26 cellular contexts compared by ENCODE assay signal in the genomic region with DNA sequence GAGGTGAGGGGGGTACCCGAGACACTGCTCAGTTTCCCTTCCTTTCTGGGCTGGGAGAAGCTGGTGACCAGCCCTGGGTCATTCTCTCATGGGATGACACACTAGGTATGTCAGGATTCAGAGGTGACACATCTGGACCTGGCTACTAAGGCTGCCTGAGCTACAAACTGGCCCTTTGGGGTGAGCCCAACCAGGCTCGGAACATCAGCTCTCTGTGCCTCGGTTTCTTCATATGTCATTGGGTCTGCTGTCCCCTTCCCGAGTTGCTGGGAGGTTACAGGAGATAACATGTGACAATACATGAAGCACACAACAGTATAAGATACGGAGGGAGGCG. TPM values are rescaled to one million over a fixed set of nuclear protein-coding genes. Genes with fewer than 3 reads are reported as not detected.
A peak's percentile ranks its signal among the peaks of the same experiment; 100 is the strongest.
DNase-seq lines count a peak whose midpoint lies in the region; ATAC-seq lines count a peak whose summit lies in the region.
"Had no signal": no experiment of that assay in that cellular context is flagged by ENCODE, and none has a peak within 500 bp of the region (broad histone marks: within the 10 kb centered on the region; RNA-seq: fewer than 3 reads in every experiment).

No MANE protein-coding gene starts in this region.

- no CpG with 5 or more reads among the region's 6 CpGs for WGBS in neuronal stem cell (ENCODE audit: extremely low coverage in 2 of 2, insufficient read length in 2 of 2, insufficient replicate concordance in 1 of 2), 2 donors

- peaks cover 35% of the 10 kb centered on the region for H3K36me3 Mint-ChIP-seq in CD4-positive, CD25-positive, alpha-beta regulatory T cell
- peaks cover 67% of the 10 kb centered on the region for H3K36me3 Mint-ChIP-seq in activated CD4-positive, alpha-beta memory T cell treated with anti-CD3 and anti-CD28 coated beads, Interleukin-2, amount 10 ng/mL, durations not matched to agents 7 days and 5 days (ENCODE audit: low read depth)

- H4K91ac ChIP-seq in neuronal stem cell (ENCODE audit: low read depth, low read length, poor library complexity) = no peak overlapping the region

- no peaks in the 10 kb centered on the region for H3K27me3 Mint-ChIP-seq in CD4-positive, CD25-positive, alpha-beta regulatory T cell
- H3K27me3 Mint-ChIP-seq in activated CD4-positive, alpha-beta memory T cell treated with anti-CD3 and anti-CD28 coated beads, Interleukin-2, amount 10 ng/mL, durations not matched to agents 7 days and 5 days = no peaks in the 10 kb centered on the region
- H3K27me3 Mint-ChIP-seq: stimulated activated naive CD8-positive, alpha-beta T cell treated with anti-CD3 and anti-CD28 coated beads, Interleukin-15, amount 100 ng/mL, for 72 hours had no signal

- peaks cover 8 to 10% of the 10 kb centered on the region in 2 experiments for H3K9me3 ChIP-seq in CD4-positive, CD25-positive, alpha-beta regulatory T cell (ENCODE audit: control insufficient read depth in 2 of 2, low read length in 2 of 2)
- peaks cover 0 to 14% of the 10 kb centered on the region in 2 donors for H3K9me3 ChIP-seq in neuronal stem cell (replicated peaks in 1 of 2; ENCODE audit: control insufficient read depth in 2 of 2, insufficient read depth in 1 of 2, low read depth in 1 of 2, low read length in 2 of 2)
- H3K9me3 ChIP-seq: SK-N-SH, thyroid gland had no signal

- DNase-seq in activated T-cell treated with anti-CD3 and anti-CD28 coated beads, Interleukin-2, amount 50 U/mL, for 1 hour = peak; percentile 16
- DNase-seq in activated T-cell treated with anti-CD3 and anti-CD28 coated beads for 4 hours (no peak), neuronal stem cell (ENCODE audit: low spot score) (no peak), ureter (ENCODE audit: low spot score) (no peak), iPS-NIHi11 (ENCODE audit: low spot score) (no peak), kidney tubule cell (ENCODE audit: low spot score) (no peak)
- DNase-seq in CD4-positive, CD25-positive, alpha-beta regulatory T cell = no peak
- no peak for DNase-seq in activated CD4-positive, alpha-beta memory T cell treated with anti-CD3 and anti-CD28 coated beads, Interleukin-2, amount 10 ng/mL, durations not matched to agents 7 days and 5 days
- DNase-seq: ACHN, brain microvascular endothelial cell, DMS79, GDM1, hippocampal formation, mesendoderm, NCI-H1417 treated with DMSO at 0.1 percent for 48 hours, NCI-H748 treated with DMSO at 0.1 percent for 48 hours, RPMI8226, SK-N-SH, T-helper 9 cell, WERI-Rb-1 had no signal

- peaks cover 0 to 13% (median 7%) of the 10 kb centered on the region in 7 donors for H3K9me3 Mint-ChIP-seq in CD4-positive, CD25-positive, alpha-beta regulatory T cell
- peaks cover 18% of the 10 kb centered on the region for H3K9me3 Mint-ChIP-seq in activated CD4-positive, alpha-beta memory T cell treated with anti-CD3 and anti-CD28 coated beads, Interleukin-2, amount 10 ng/mL, durations not matched to agents 7 days and 5 days

- H3K14ac ChIP-seq in neuronal stem cell (ENCODE audit: low read length) = no peak overlapping the region

- H3K23ac ChIP-seq in neuronal stem cell (ENCODE audit: low read depth, low read length, poor library complexity) = no peak overlapping the region

- H3K18ac ChIP-seq in neuronal stem cell (ENCODE audit: low read length) = no peak overlapping the region

- no peak overlapping the region for H2AFZ ChIP-seq in neuronal stem cell (ENCODE audit: low read length)

- no peak overlapping the region for H2BK12ac ChIP-seq in neuronal stem cell (ENCODE audit: low read length)

- no peak overlapping the region for H3K4ac ChIP-seq in neuronal stem cell (ENCODE audit: low read length)

- ATAC-seq in CD4-positive, CD25-positive, alpha-beta regulatory T cell (ENCODE audit: low read depth in 2 of 2) = no peak

- POLR2A ChIA-PET in activated CD4-positive, alpha-beta memory T cell treated with anti-CD3 and anti-CD28 coated beads, Interleukin-2, amount 10 ng/mL, durations not matched to agents 7 days and 5 days (lab: Charles Lee) = interaction anchor here (0.6 to 3.6 kb wide), 9 partner anchors 11 to 195 kb away, joined by 3 to 38 read pairs (median 5); partner anchors contain the start of genes CARD19 and NINJ1

- peaks cover 42% of the 10 kb centered on the region for H3K4me1 ChIP-seq in CD4-positive, CD25-positive, alpha-beta regulatory T cell (ENCODE audit: control insufficient read depth, insufficient read depth, low read length, poor library complexity, severe bottlenecking)
- H3K4me1 ChIP-seq in neuronal stem cell (ENCODE audit: control insufficient read depth in 2 of 2, insufficient read depth in 1 of 2, low read depth in 1 of 2, low read length in 2 of 2) = no peaks in the 10 kb centered on the region

- H3K27ac Mint-ChIP-seq in CD4-positive, CD25-positive, alpha-beta regulatory T cell = peak overlapping the region; percentile 69 to 91 (median 81)
- H3K27ac Mint-ChIP-seq in activated CD4-positive, alpha-beta memory T cell treated with anti-CD3 and anti-CD28 coated beads, Interleukin-2, amount 10 ng/mL, durations not matched to agents 7 days and 5 days = peak overlapping the region; percentile 61

- CTCF ChIA-PET in activated CD4-positive, alpha-beta memory T cell treated with anti-CD3 and anti-CD28 coated beads, Interleukin-2, amount 10 ng/mL, durations not matched to agents 7 days and 5 days (lab: Charles Lee) = interaction anchor here (0.6 to 4.3 kb wide), 18 partner anchors 11 to 292 kb away, joined by 3 to 55 read pairs (median 6); partner anchors contain the start of genes CARD19 and NINJ1

- no peak overlapping the region for H3K4me3 ChIP-seq in CD4-positive, CD25-positive, alpha-beta regulatory T cell (ENCODE audit: low read depth, low read length)
- H3K4me3 ChIP-seq in neuronal stem cell (ENCODE audit: low read length in 2 of 2) = no peak overlapping the region
- H3K4me3 ChIP-seq: adrenal gland, left ventricle myocardium inferior, thyroid gland had no signal

- peak overlapping the region; percentile 3 for H2BK5ac ChIP-seq in neuronal stem cell (ENCODE audit: low read length)

- no peak overlapping the region for H3K9ac ChIP-seq in neuronal stem cell (ENCODE audit: low read depth, low read length, poor library complexity)
- H3K9ac ChIP-seq: SK-N-SH had no signal

- peaks cover 2% of the 10 kb centered on the region for H3K79me1 ChIP-seq in neuronal stem cell (ENCODE audit: low read depth, low read length)

- H3K4me2 ChIP-seq in neuronal stem cell (ENCODE audit: insufficient read depth, low read length, poor library complexity, severe bottlenecking) = no peak overlapping the region
- H3K4me2 ChIP-seq: SK-N-SH had no signal

- no peaks in the 10 kb centered on the region for H3K27me3 ChIP-seq in CD4-positive, CD25-positive, alpha-beta regulatory T cell (ENCODE audit: control insufficient read depth, insufficient read depth, low read length)
- H3K27me3 ChIP-seq in neuronal stem cell (ENCODE audit: control insufficient read depth in 3 of 3, insufficient read depth in 3 of 3, low read depth in 1 of 3, low read length in 3 of 3) = no peaks in the 10 kb centered on the region
- H3K27me3 ChIP-seq: adrenal gland, brain microvascular endothelial cell, thyroid gland had no signal

- H2BK120ac ChIP-seq in neuronal stem cell (ENCODE audit: low read depth, low read length) = no peak overlapping the region

- H2BK15ac ChIP-seq in neuronal stem cell (ENCODE audit: low read length) = no peak overlapping the region

- H3K4me1 Mint-ChIP-seq in CD4-positive, CD25-positive, alpha-beta regulatory T cell = peaks cover 34 to 64% (median 47%) of the 10 kb centered on the region in 4 donors
- H3K4me1 Mint-ChIP-seq in activated CD4-positive, alpha-beta memory T cell treated with anti-CD3 and anti-CD28 coated beads, Interleukin-2, amount 10 ng/mL, durations not matched to agents 7 days and 5 days = peaks cover 72% of the 10 kb centered on the region

- peak overlapping the region; percentile 53 for H3K27ac ChIP-seq in CD4-positive, CD25-positive, alpha-beta regulatory T cell (ENCODE audit: insufficient read depth, low read length, poor library complexity, severe bottlenecking)
- no peak overlapping the region for H3K27ac ChIP-seq in neuronal stem cell (replicated peaks; ENCODE audit: low read length)
- H3K27ac ChIP-seq: adrenal gland, brain microvascular endothelial cell, left ventricle myocardium inferior, thyroid gland, WERI-Rb-1 had no signal

- H2AK5ac ChIP-seq in neuronal stem cell (ENCODE audit: low read depth, low read length) = peak overlapping the region; percentile 2

- H3K4me3 Mint-ChIP-seq in CD4-positive, CD25-positive, alpha-beta regulatory T cell = peak overlapping the region in 2 of 4 donors; percentile 19 to 38
- H3K4me3 Mint-ChIP-seq in activated CD4-positive, alpha-beta memory T cell treated with anti-CD3 and anti-CD28 coated beads, Interleukin-2, amount 10 ng/mL, durations not matched to agents 7 days and 5 days = peak overlapping the region; percentile 32

- peaks cover 37% of the 10 kb centered on the region for H3K36me3 ChIP-seq in CD4-positive, CD25-positive, alpha-beta regulatory T cell (ENCODE audit: control insufficient read depth, insufficient read depth, low read length)
- peaks cover 0 to 5% of the 10 kb centered on the region in 2 donors for H3K36me3 ChIP-seq in neuronal stem cell (replicated peaks in 1 of 2; ENCODE audit: control insufficient read depth in 2 of 2, insufficient read depth in 2 of 2, low read length in 2 of 2)

- no peak overlapping the region for H4K8ac ChIP-seq in neuronal stem cell (ENCODE audit: low read depth, low read length)

RNA-seq across cellular contexts. Expression of gene CARD19, which starts 11.8 kb away (rescaled TPM):
- total RNA-seq in CD4-positive, CD25-positive, alpha-beta regulatory T cell = 60.0 TPM
- polyA plus RNA-seq in CD4-positive, CD25-positive, alpha-beta regulatory T cell = 10 to 100 TPM; 64.8 to 89.1 (median 75.3) TPM
- total RNA-seq in activated CD4-positive, alpha-beta memory T cell treated with anti-CD3 and anti-CD28 coated beads, Interleukin-2, amount 10 ng/mL, durations not matched to agents 7 days and 5 days = 10 to 100 TPM; 80.4 to 83.5 TPM
- 23.2 TPM for polyA plus RNA-seq in neuronal stem cell (2013, experiment 1 of 2)
- 20.4 TPM for polyA plus RNA-seq in neuronal stem cell (2013, experiment 2 of 2)
- total RNA-seq in ureter = 31.3 TPM

RNA-seq across cellular contexts. Expression of gene NINJ1, which starts 26.3 kb away (rescaled TPM):
- total RNA-seq in CD4-positive, CD25-positive, alpha-beta regulatory T cell = 144 TPM
- polyA plus RNA-seq in CD4-positive, CD25-positive, alpha-beta regulatory T cell = 100 to 1,000 TPM in 1 of 4 donors, 10 to 100 TPM in 3; 68.5 to 104 (median 73.2) TPM
- 10 to 100 TPM; 36.9 to 37.4 TPM for total RNA-seq in activated CD4-positive, alpha-beta memory T cell treated with anti-CD3 and anti-CD28 coated beads, Interleukin-2, amount 10 ng/mL, durations not matched to agents 7 days and 5 days
- 36.0 TPM for polyA plus RNA-seq in neuronal stem cell (2013, experiment 1 of 2)
- 35.7 TPM for polyA plus RNA-seq in neuronal stem cell (2013, experiment 2 of 2)
- 32.1 TPM for total RNA-seq in ureter

RNA-seq across cellular contexts. Expression of gene SUSD3, which starts 49.3 kb away (rescaled TPM):
- total RNA-seq in CD4-positive, CD25-positive, alpha-beta regulatory T cell = 68.7 TPM
- polyA plus RNA-seq in CD4-positive, CD25-positive, alpha-beta regulatory T cell = 100 to 1,000 TPM; 187 to 229 (median 210) TPM
- 10 to 100 TPM; 69.6 to 71.4 TPM for total RNA-seq in activated CD4-positive, alpha-beta memory T cell treated with anti-CD3 and anti-CD28 coated beads, Interleukin-2, amount 10 ng/mL, durations not matched to agents 7 days and 5 days
- 1.9 TPM for polyA plus RNA-seq in neuronal stem cell (2013, experiment 1 of 2)
- polyA plus RNA-seq in neuronal stem cell (2013, experiment 2 of 2) = 2.0 TPM
- total RNA-seq in ureter = 3.0 TPM
- total RNA-seq: H4, myocyte had no signal

Comparison
In these comparisons a context has a peak if more than half of its experiments do, and no peak if none do; other contexts are left out.
1. RNA of gene SUSD3, which starts 49.3 kb away (total RNA-seq): 69.6 to 71.4 TPM in activated CD4-positive, alpha-beta memory T cell treated with anti-CD3 and anti-CD28 coated beads, Interleukin-2, amount 10 ng/mL, durations not matched to agents 7 days and 5 days and 68.7 TPM in CD4-positive, CD25-positive, alpha-beta regulatory T cell (single experiment); 3.0 TPM in ureter (single experiment); every median in the first group is over 10 times any median in the second.